ENCODE assay signal across 9 cellular contexts in the genomic region with DNA sequence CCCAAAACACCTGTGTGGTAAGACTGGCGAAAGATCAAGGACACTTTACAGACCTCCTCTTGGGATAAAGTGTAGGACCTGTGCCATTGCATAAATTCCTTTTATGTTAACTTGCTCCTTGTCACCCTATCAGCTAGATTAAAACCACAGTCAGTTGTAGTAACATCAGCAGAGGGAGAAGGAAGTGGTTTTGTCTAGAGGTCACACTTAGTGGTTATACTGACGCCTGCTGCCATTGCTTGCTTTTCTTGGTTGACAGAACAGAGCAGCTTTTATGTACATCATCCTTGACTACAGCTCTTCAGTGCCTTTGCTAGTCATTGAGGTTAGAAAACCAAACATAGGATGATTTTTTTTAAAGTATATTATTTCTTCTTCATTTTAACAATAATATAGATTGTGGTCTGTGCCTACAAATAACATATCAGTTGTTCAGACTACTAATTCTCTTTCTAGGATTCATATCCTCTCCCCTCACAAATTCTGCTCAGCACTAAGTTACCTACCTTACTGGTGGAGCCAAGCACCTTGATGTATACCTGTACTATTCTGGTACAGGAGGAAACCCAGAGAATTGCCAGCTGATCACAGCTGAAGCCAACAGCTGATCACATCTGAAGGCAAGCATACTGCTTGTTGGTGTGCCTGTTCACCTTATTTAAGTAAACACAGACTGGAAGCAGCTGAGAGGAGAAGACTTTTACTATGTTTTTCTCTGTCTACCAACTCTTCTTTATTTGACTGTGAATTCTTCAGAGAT.
DNase-seq lines count a peak whose midpoint lies in the region; ATAC-seq and TF ChIP-seq lines count a peak whose summit lies in the region.
"Had no signal": no experiment of that assay in that cellular context is flagged by ENCODE, and none has a peak within 500 bp of the region (broad histone marks: within the 10 kb centered on the region; RNA-seq: fewer than 3 reads in every experiment).

No MANE protein-coding gene starts in this region.

- no peak overlapping the region for H3K4me3 Mint-ChIP-seq in activated T-cell treated with anti-CD3 and anti-CD28 coated beads, Interleukin-2, amount 50 U/mL, for 4 hours
- H3K4me3 Mint-ChIP-seq in activated T-cell treated with anti-CD3 and anti-CD28 coated beads, Interleukin-2, amount 50 U/mL, for 24 hours: no peak overlapping the region
- no peak overlapping the region for H3K4me3 Mint-ChIP-seq in endodermal cell

- no peak overlapping the region for H3K27ac ChIP-seq in RWPE2 (ENCODE audit: poor library complexity, severe bottlenecking)
- H3K27ac ChIP-seq in endodermal cell (ENCODE audit: low read depth, low read length): no peak overlapping the region

- no peak overlapping the region for H3K27ac Mint-ChIP-seq in activated T-cell treated with anti-CD3 and anti-CD28 coated beads, Interleukin-2, amount 50 U/mL, for 24 hours
- H3K27ac Mint-ChIP-seq in endodermal cell: no peak overlapping the region

- no peak overlapping the region for H3K9ac ChIP-seq in endodermal cell (ENCODE audit: extremely low read depth, low read length, poor library complexity, severe bottlenecking)

- peak; percentile 27 to 66 for ATAC-seq in activated T-cell treated with anti-CD3 and anti-CD28 coated beads, Interleukin-2, amount 50 U/mL, for 4 hours
- ATAC-seq in HG03060 (IDR thresholded peaks at IDR 0.05; ENCODE audit: low read depth, unreplicated experiment): peak; percentile 92
- peak; percentile 31; the same call in 1 of the 3 replicates for ATAC-seq in RWPE2 (ENCODE audit: low read depth)

- no peak for DNase-seq in activated T-cell treated with anti-CD3 and anti-CD28 coated beads, Interleukin-2, amount 50 U/mL, for 4 hours
- DNase-seq in activated T-cell treated with anti-CD3 and anti-CD28 coated beads, Interleukin-2, amount 50 U/mL, for 48 hours: no peak
- DNase-seq in RWPE2 (ENCODE audit: low spot score) (no peak), kidney tubule cell (ENCODE audit: low spot score) (peak; percentile 86), NCI-H1105 treated with DMSO at 0.1 percent for 48 hours (lab: John Stamatoyannopoulos, UW) (no peak), endodermal cell (no peak)
- no peak for DNase-seq in activated T-cell treated with anti-CD3 and anti-CD28 coated beads, Interleukin-2, amount 50 U/mL, for 24 hours
- DNase-seq: right cardiac atrium had no signal

- H3K4me1 ChIP-seq in RWPE2 (ENCODE audit: insufficient read depth, poor library complexity, severe bottlenecking): peaks cover 23% of the 10 kb centered on the region
- no peaks in the 10 kb centered on the region for H3K4me1 ChIP-seq in endodermal cell (ENCODE audit: control insufficient read depth, insufficient read depth, low read length)

- H3K4me3 ChIP-seq in RWPE2 (ENCODE audit: severe bottlenecking): no peak overlapping the region
- no peak overlapping the region for H3K4me3 ChIP-seq in endodermal cell (ENCODE audit: low read length)

- whole genome bisulfite sequencing in endodermal cell (ENCODE audit: insufficient coverage in 1 of 2, insufficient read length in 1 of 2), 2 experiments: 90 to 100% methylated on average over 2 of the region's 2 CpGs

- H3K9me3 Mint-ChIP-seq in activated T-cell treated with anti-CD3 and anti-CD28 coated beads, Interleukin-2, amount 50 U/mL, for 4 hours: peaks cover 4% of the 10 kb centered on the region
- H3K9me3 Mint-ChIP-seq in activated T-cell treated with anti-CD3 and anti-CD28 coated beads, Interleukin-2, amount 50 U/mL, for 24 hours: no peaks in the 10 kb centered on the region
- no peaks in the 10 kb centered on the region for H3K9me3 Mint-ChIP-seq in endodermal cell

- no peaks in the 10 kb centered on the region for H3K27me3 Mint-ChIP-seq in activated T-cell treated with anti-CD3 and anti-CD28 coated beads, Interleukin-2, amount 50 U/mL, for 4 hours (ENCODE audit: low read depth)
- H3K27me3 Mint-ChIP-seq in activated T-cell treated with anti-CD3 and anti-CD28 coated beads, Interleukin-2, amount 50 U/mL, for 24 hours: no peaks in the 10 kb centered on the region
- no peaks in the 10 kb centered on the region for H3K27me3 Mint-ChIP-seq in endodermal cell (ENCODE audit: insufficient read depth)

- peaks cover 4% of the 10 kb centered on the region for H3K4me1 Mint-ChIP-seq in activated T-cell treated with anti-CD3 and anti-CD28 coated beads, Interleukin-2, amount 50 U/mL, for 4 hours (ENCODE audit: low read depth)
- peaks cover 13% of the 10 kb centered on the region for H3K4me1 Mint-ChIP-seq in activated T-cell treated with anti-CD3 and anti-CD28 coated beads, Interleukin-2, amount 50 U/mL, for 24 hours (ENCODE audit: low read depth)
- H3K4me1 Mint-ChIP-seq in endodermal cell: peaks cover 8% of the 10 kb centered on the region

- H3K9me3 ChIP-seq in RWPE2 (ENCODE audit: severe bottlenecking) (no peaks in the 10 kb centered on the region), endodermal cell (ENCODE audit: control insufficient read depth, low read length) (no peaks in the 10 kb centered on the region)

- TF ChIP-seq CTCF in RWPE2 (IDR thresholded peaks at IDR 0.05; ENCODE audit: poor library complexity, severe bottlenecking): no peak
- TF ChIP-seq CTCF in endodermal cell (conservative IDR thresholded peaks at IDR 0.05): no peak

- H3K27me3 ChIP-seq in RWPE2 (ENCODE audit: insufficient read depth, poor library complexity, severe bottlenecking) (no peaks in the 10 kb centered on the region), endodermal cell (ENCODE audit: control insufficient read depth, insufficient read depth, low read length, poor library complexity, severe bottlenecking) (no peaks in the 10 kb centered on the region)

- no peaks in the 10 kb centered on the region for H3K36me3 Mint-ChIP-seq in activated T-cell treated with anti-CD3 and anti-CD28 coated beads, Interleukin-2, amount 50 U/mL, for 4 hours (ENCODE audit: insufficient read depth)
- no peaks in the 10 kb centered on the region for H3K36me3 Mint-ChIP-seq in activated T-cell treated with anti-CD3 and anti-CD28 coated beads, Interleukin-2, amount 50 U/mL, for 24 hours (ENCODE audit: low read depth)
- H3K36me3 Mint-ChIP-seq in endodermal cell (ENCODE audit: low read depth): peaks cover 6% of the 10 kb centered on the region

- H3K36me3 ChIP-seq in RWPE2 (ENCODE audit: low read depth) (no peaks in the 10 kb centered on the region), endodermal cell (ENCODE audit: control insufficient read depth, insufficient read depth, low read length) (no peaks in the 10 kb centered on the region)

Comparison
In these comparisons a context has a peak if more than half of its experiments do, and no peak if none do; other contexts are left out.
1. ATAC-seq: peak in every context shown above with its lines; median percentile 92 in HG03060; 46 in activated T-cell treated with anti-CD3 and anti-CD28 coated beads, Interleukin-2, amount 50 U/mL, for 4 hours; 31 in RWPE2.